22 cellular contexts compared by ENCODE assay signal in genomic region chr7:154886591-154886990, GRCh38.
A peak's percentile ranks its signal among the peaks of the same experiment; 100 is the strongest.
DNase-seq lines count a peak whose midpoint lies in the region; ATAC-seq, FAIRE-seq and TF ChIP-seq lines count a peak whose summit lies in the region.
"Had no signal": no experiment of that assay in that cellular context is flagged by ENCODE, and none has a peak within 500 bp of the region (broad histone marks: within the 10 kb centered on the region; RNA-seq: fewer than 3 reads in every experiment).

No MANE protein-coding gene starts in this region.

- no peaks in the 10 kb centered on the region for H3K79me2 ChIP-seq in neural progenitor cell (ENCODE audit: low read depth)

- peaks cover 5% of the 10 kb centered on the region for H3K9me3 ChIP-seq in RWPE2 (ENCODE audit: severe bottlenecking)
- H3K9me3 ChIP-seq in neural progenitor cell (ENCODE audit: low read depth) = no peaks in the 10 kb centered on the region
- no peaks in the 10 kb centered on the region for H3K9me3 ChIP-seq in testis
- no peaks in the 10 kb centered on the region for H3K9me3 ChIP-seq in adrenal gland (replicated peaks in 1 of 3)
- H3K9me3 ChIP-seq: BE2C had no signal

- H3F3A ChIP-seq in neural progenitor cell (ENCODE audit: low read depth) = peaks cover 13% of the 10 kb centered on the region

- no peaks in the 10 kb centered on the region for H4K20me1 ChIP-seq in neural progenitor cell (ENCODE audit: low read depth)

- DNase-seq in H54 (ENCODE audit: insufficient read length, low spot score) = peak; percentile 26
- DNase-seq in RWPE2 (ENCODE audit: low spot score) = no peak
- no peak for DNase-seq in neural progenitor cell (ENCODE audit: low spot score)
- no peak for DNase-seq in testis
- no peak for DNase-seq in immature natural killer cell
- DNase-seq in occipital lobe (lab: John Stamatoyannopoulos, UW) = no peak
- no peak for DNase-seq in adrenal gland
- DNase-seq: BE2C; C1 segment of cervical spinal cord; CD4-positive, CD25-positive, alpha-beta regulatory T cell; CD8-positive, alpha-beta memory T cell; COR-L47; DMS 273 treated with DMSO at 0.1 percent for 48 hours; DMS53; DND-41; EL; GOT3; H9 had no signal

- H3K27ac Mint-ChIP-seq in neural progenitor cell = peak overlapping the region; percentile 20
- H3K27ac Mint-ChIP-seq in immature natural killer cell = no peak overlapping the region
- H3K27ac Mint-ChIP-seq: CD4-positive, CD25-positive, alpha-beta regulatory T cell; CD8-positive, alpha-beta memory T cell; H9; IgD-negative memory B cell had no signal

- no peak overlapping the region for H3K4me2 ChIP-seq in neural progenitor cell

- H3K9me3 Mint-ChIP-seq in neural progenitor cell = no peaks in the 10 kb centered on the region
- H3K9me3 Mint-ChIP-seq in immature natural killer cell = peaks cover 0 to 2% (median 0%) of the 10 kb centered on the region in 6 donors

- H3K36me3 Mint-ChIP-seq in neural progenitor cell (no peaks in the 10 kb centered on the region), immature natural killer cell (no peaks in the 10 kb centered on the region)
- H3K36me3 Mint-ChIP-seq: CD4-positive, CD25-positive, alpha-beta regulatory T cell; CD8-positive, alpha-beta memory T cell; IgD-negative memory B cell had no signal

- H2AFZ ChIP-seq in neural progenitor cell (replicated peaks) = no peak overlapping the region

- no peak for FAIRE-seq in H54 (lab: Jason Lieb, UNC)
- FAIRE-seq: GM12892, GM18507, HepG2 had no signal

- H3K4me3 Mint-ChIP-seq in neural progenitor cell (no peak overlapping the region), immature natural killer cell (no peak overlapping the region)
- H3K4me3 Mint-ChIP-seq: CD4-positive, CD25-positive, alpha-beta regulatory T cell; CD8-positive, alpha-beta memory T cell; H9; IgD-negative memory B cell had no signal

- H3K4me1 Mint-ChIP-seq in neural progenitor cell (no peaks in the 10 kb centered on the region), immature natural killer cell (no peaks in the 10 kb centered on the region)
- H3K4me1 Mint-ChIP-seq: CD4-positive, CD25-positive, alpha-beta regulatory T cell; CD8-positive, alpha-beta memory T cell; H9; IgD-negative memory B cell had no signal

- H3K27ac ChIP-seq in RWPE2 (ENCODE audit: poor library complexity, severe bottlenecking) (no peak overlapping the region), neural progenitor cell (no peak overlapping the region), testis (no peak overlapping the region), adrenal gland (no peak overlapping the region)

- no peaks in the 10 kb centered on the region for H3K27me3 Mint-ChIP-seq in neural progenitor cell (ENCODE audit: insufficient read depth, low read depth)
- H3K27me3 Mint-ChIP-seq in immature natural killer cell (ENCODE audit: low read depth in 3 of 3) = no peaks in the 10 kb centered on the region

- ATAC-seq in RWPE2 (ENCODE audit: low read depth) = peak; percentile 35; the same call in 2 of the 3 replicates
- ATAC-seq: HepG2 had no signal

- intact Hi-C loops in testis (cut with DNase I; ENCODE audit: low total_unique reads) = no loop called here
- intact Hi-C loops in adrenal gland (cut with DNase I) = no loop called here

- H3K4me1 ChIP-seq in RWPE2 (ENCODE audit: insufficient read depth, poor library complexity, severe bottlenecking) (no peaks in the 10 kb centered on the region), neural progenitor cell (no peaks in the 10 kb centered on the region), testis (no peaks in the 10 kb centered on the region), adrenal gland (replicated peaks in 1 of 2) (no peaks in the 10 kb centered on the region)
- H3K4me1 ChIP-seq: BE2C had no signal

- H3K27me3 ChIP-seq in RWPE2 (ENCODE audit: insufficient read depth, poor library complexity, severe bottlenecking) (no peaks in the 10 kb centered on the region), neural progenitor cell (no peaks in the 10 kb centered on the region), testis (no peaks in the 10 kb centered on the region), adrenal gland (no peaks in the 10 kb centered on the region)
- H3K27me3 ChIP-seq: BE2C had no signal

- H3K9ac ChIP-seq in neural progenitor cell = no peak overlapping the region

- no peak overlapping the region for H3K4me3 ChIP-seq in RWPE2 (ENCODE audit: severe bottlenecking)
- H3K4me3 ChIP-seq in neural progenitor cell = no peak overlapping the region
- H3K4me3 ChIP-seq in testis = no peak overlapping the region
- H3K4me3 ChIP-seq in adrenal gland = no peak overlapping the region

- H3K36me3 ChIP-seq in RWPE2 (ENCODE audit: low read depth) = no peaks in the 10 kb centered on the region
- no peaks in the 10 kb centered on the region for H3K36me3 ChIP-seq in neural progenitor cell
- H3K36me3 ChIP-seq in testis (ENCODE audit: low read depth, missing control alignments) = no peaks in the 10 kb centered on the region
- no peaks in the 10 kb centered on the region for H3K36me3 ChIP-seq in adrenal gland (replicated peaks in 1 of 2)
- H3K36me3 ChIP-seq: BE2C had no signal

- 86 to 88% methylated on average over 8 to 9 of the region's 9 CpGs for WGBS in testis, 2 donors
- 73 to 79% (median 75%) methylated on average over 5 to 9 of the region's 9 CpGs for WGBS in adrenal gland, 4 donors

- TF ChIP-seq CTCF in RWPE2 (IDR thresholded peaks at IDR 0.05; ENCODE audit: poor library complexity, severe bottlenecking) (no peak), neural progenitor cell (IDR thresholded peaks at IDR 0.05) (no peak), testis (IDR thresholded peaks at IDR 0.05) (no peak), adrenal gland (IDR thresholded peaks at IDR 0.05) (no peak)

- TF ChIP-seq POLR2A in H54 (IDR thresholded peaks at IDR 0.05; ENCODE audit: low read depth, low read length) = no peak
- no peak for TF ChIP-seq POLR2A in testis (IDR thresholded peaks at IDR 0.05)
- no peak for TF ChIP-seq POLR2A in adrenal gland (IDR thresholded peaks at IDR 0.05)
